In genomic region chr11:69828971-69829344, GRCh38 we compare ENCODE assay signal across 21 cellular contexts. TPM values are rescaled to one million over a fixed set of nuclear protein-coding genes. Genes with fewer than 3 reads are reported as not detected.
"Had no signal": no experiment of that assay in that cellular context is flagged by ENCODE, and none has a peak within 500 bp of the region (broad histone marks: within the 10 kb centered on the region; RNA-seq: fewer than 3 reads in every experiment).

No MANE protein-coding gene starts in this region.

- H3K9me3 ChIP-seq: neutrophil had no signal

- H3K27ac Mint-ChIP-seq: activated T-helper 1 cell treated with anti-CD3 and anti-CD28 coated beads, Interleukin-12 subunit alpha, Interleukin-12 subunit beta, Interleukin-2, Interleukin-4 antibody, amounts not matched to agents 30 ng/mL and 10 ng/mL and 1 ng/mL, durations not matched to agents 14 hours and 24 hours and 36 hours; effector memory CD8-positive, alpha-beta T cell; naive B cell; T-cell had no signal

- H3K36me3 Mint-ChIP-seq: naive B cell, T-cell had no signal

- H3K4me3 Mint-ChIP-seq: activated T-helper 1 cell treated with anti-CD3 and anti-CD28 coated beads, Interleukin-12 subunit alpha, Interleukin-12 subunit beta, Interleukin-2, Interleukin-4 antibody, amounts not matched to agents 30 ng/mL and 10 ng/mL and 1 ng/mL, durations not matched to agents 14 hours and 24 hours and 36 hours; effector memory CD8-positive, alpha-beta T cell; naive B cell; T-cell had no signal

- H3K4me3 ChIP-seq: tibial nerve had no signal

- FAIRE-seq: frontal cortex had no signal

- H3K27ac ChIP-seq: neutrophil, tibial nerve had no signal

- H3K4me1 Mint-ChIP-seq: naive B cell, T-cell had no signal

- ATAC-seq: activated CD4-positive, CD25-positive, alpha-beta regulatory T cell treated with anti-CD3 and anti-CD28 coated beads, Interleukin-2, amount 50 U/mL, for 24 hours; effector memory CD8-positive, alpha-beta T cell; left cardiac atrium; T-cell had no signal

- H3K4me1 ChIP-seq: tibial nerve had no signal

- H3K9me3 Mint-ChIP-seq: activated T-helper 1 cell treated with anti-CD3 and anti-CD28 coated beads, Interleukin-12 subunit alpha, Interleukin-12 subunit beta, Interleukin-2, Interleukin-4 antibody, amounts not matched to agents 30 ng/mL and 10 ng/mL and 1 ng/mL, durations not matched to agents 14 hours and 24 hours and 36 hours; effector memory CD8-positive, alpha-beta T cell; T-cell had no signal

- DNase-seq: activated CD4-positive, alpha-beta T cell treated with anti-CD3 and anti-CD28 coated beads, Interleukin-2, amount 50 U/mL, for 1 hour; activated CD8-positive, alpha-beta memory T cell treated with anti-CD3 and anti-CD28 coated beads for 24 hours; anterior cingulate cortex; cerebellar nuclear complex; dermis blood vessel endothelial cell; effector memory CD8-positive, alpha-beta T cell; left cardiac atrium; mammary epithelial cell; naive B cell; retina; stimulated activated CD4-positive, alpha-beta T cell treated with anti-CD3 and anti-CD28 coated beads, Interleukin-4, amount 100 ng/mL, for 24 hours; stimulated activated naive CD4-positive, alpha-beta T cell treated with Interleukin-2 at 50 U/mL for 16 hours; substantia nigra; T-cell; T-helper 9 cell had no signal

- H3K36me3 ChIP-seq: neutrophil, tibial nerve had no signal

RNA-seq across cellular contexts. Expression of gene FGF3, which starts 9.7 kb away (rescaled TPM):
- total RNA-seq: activated T-helper 1 cell treated with anti-CD3 and anti-CD28 coated beads, Interleukin-12 subunit alpha, Interleukin-12 subunit beta, Interleukin-2, Interleukin-4 antibody, amounts not matched to agents 30 ng/mL and 10 ng/mL and 1 ng/mL, durations not matched to agents 14 hours and 24 hours and 36 hours; dermis blood vessel endothelial cell; frontal cortex; left cardiac atrium; mammary epithelial cell; skeletal muscle tissue; T-cell; tibial nerve had no signal
- polyA plus RNA-seq: mammary epithelial cell had no signal

RNA-seq across cellular contexts. Expression of gene FGF4, which starts 53.8 kb away (rescaled TPM):
- total RNA-seq: activated T-helper 1 cell treated with anti-CD3 and anti-CD28 coated beads, Interleukin-12 subunit alpha, Interleukin-12 subunit beta, Interleukin-2, Interleukin-4 antibody, amounts not matched to agents 30 ng/mL and 10 ng/mL and 1 ng/mL, durations not matched to agents 14 hours and 24 hours and 36 hours; dermis blood vessel endothelial cell; frontal cortex; left cardiac atrium; mammary epithelial cell; T-cell had no signal
- polyA plus RNA-seq: mammary epithelial cell had no signal
